ENCODE assay signal across 25 cellular contexts in genomic region chr19:51970718-51971117, GRCh38.
"Had no signal": no experiment of that assay in that cellular context is flagged by ENCODE, and none has a peak within 500 bp of the region (broad histone marks: within the 10 kb centered on the region; RNA-seq: fewer than 3 reads in every experiment).

No MANE protein-coding gene starts in this region.

- H3K27me3 ChIP-seq: breast epithelium, gastroesophageal sphincter, hepatocyte, right atrium auricular region, testis, transverse colon had no signal

- H3K27ac Mint-ChIP-seq: activated CD4-positive, alpha-beta memory T cell treated with anti-CD3 and anti-CD28 coated beads for 36 hours; activated T-cell treated with anti-CD3 and anti-CD28 coated beads, Interleukin-2, amount 50 U/mL, for 24 hours; activated T-helper 17 cell treated with anti-CD3 and anti-CD28 coated beads, Interleukin-2, amount 50 U/mL, for 72 hours; natural killer cell treated with Interleukin-12 subunit alpha and Interleukin-12 subunit beta and Interleukin-15 and Interleukin-18, amount 100 ng/mL, for 72 hours had no signal

- H3K4me2 ChIP-seq: hepatocyte had no signal

- H3K4me1 Mint-ChIP-seq: activated T-helper 17 cell treated with anti-CD3 and anti-CD28 coated beads, Interleukin-2, amount 50 U/mL, for 72 hours had no signal

- H2AFZ ChIP-seq: hepatocyte had no signal

- H3K9me3 ChIP-seq: testis had no signal

- ATAC-seq: activated T-helper 17 cell treated with anti-CD3 and anti-CD28 coated beads, Interleukin-2, amount 50 U/mL, for 72 hours; gastroesophageal sphincter; left cardiac atrium; left ventricle myocardium superior; natural killer cell treated with Interleukin-12 subunit alpha and Interleukin-12 subunit beta and Interleukin-15 and Interleukin-18, amount 100 ng/mL, for 72 hours had no signal

- H3K4me3 Mint-ChIP-seq: activated CD4-positive, alpha-beta memory T cell treated with anti-CD3 and anti-CD28 coated beads for 36 hours; activated T-cell treated with anti-CD3 and anti-CD28 coated beads, Interleukin-2, amount 50 U/mL, for 24 hours; activated T-helper 17 cell treated with anti-CD3 and anti-CD28 coated beads, Interleukin-2, amount 50 U/mL, for 72 hours; natural killer cell treated with Interleukin-12 subunit alpha and Interleukin-12 subunit beta and Interleukin-15 and Interleukin-18, amount 100 ng/mL, for 72 hours had no signal

- H3K27ac ChIP-seq: breast epithelium, gastroesophageal sphincter, hepatocyte, right atrium auricular region, testis, transverse colon, VCaP had no signal

- DNase-seq: activated CD4-positive, alpha-beta memory T cell treated with anti-CD3 and anti-CD28 coated beads for 36 hours; activated CD4-positive, alpha-beta T cell treated with anti-CD3 and anti-CD28 coated beads for 48 hours; activated CD8-positive, alpha-beta memory T cell treated with anti-CD3 and anti-CD28 coated beads, Interleukin-2, amount 50 U/mL, for 48 hours; activated gamma-delta T cell treated with Interleukin-2 at 50 U/mL for 16 hours; activated naive CD4-positive, alpha-beta T cell treated with anti-CD3 and anti-CD28 coated beads, Interleukin-2, amount 50 U/mL, for 16 hours; activated T-cell treated with anti-CD3 and anti-CD28 coated beads, Interleukin-2, amount 50 U/mL, for 24 hours; amygdala; central memory CD4-positive, alpha-beta T cell; dermis blood vessel endothelial cell; effector CD8-positive, alpha-beta T cell; left cardiac atrium; left ventricle myocardium superior; mammary epithelial cell; midbrain; stimulated activated naive CD4-positive, alpha-beta T cell; T-helper 1 cell; testis; transverse colon had no signal

- H3K79me2 ChIP-seq: hepatocyte had no signal

- H3K4me1 ChIP-seq: breast epithelium, gastroesophageal sphincter, right atrium auricular region, testis, transverse colon had no signal

- H3K4me3 ChIP-seq: gastroesophageal sphincter, hepatocyte, right atrium auricular region, testis, transverse colon had no signal

- H3K27me3 Mint-ChIP-seq: activated CD4-positive, alpha-beta memory T cell treated with anti-CD3 and anti-CD28 coated beads for 36 hours; activated T-cell treated with anti-CD3 and anti-CD28 coated beads, Interleukin-2, amount 50 U/mL, for 24 hours; activated T-helper 17 cell treated with anti-CD3 and anti-CD28 coated beads, Interleukin-2, amount 50 U/mL, for 72 hours; natural killer cell treated with Interleukin-12 subunit alpha and Interleukin-12 subunit beta and Interleukin-15 and Interleukin-18, amount 100 ng/mL, for 72 hours had no signal
